Comparison of ENCODE assay signal across 3 cellular contexts in genomic region chr19:35314031-35314430, GRCh38.
TF ChIP-seq lines count a peak whose summit lies in the region.

No MANE protein-coding gene starts in this region.

TF ChIP-seq in A549, 52 proteins besides CTCF, POLR2A, EP300 and RAD21:
- peak; percentile 60 for TF ChIP-seq ZFP36 (IDR thresholded peaks at IDR 0.05; ENCODE audit: borderline replicate concordance, partially characterized antibody)
- TF ChIP-seq SMC3 (IDR thresholded peaks at IDR 0.05) = no peak
- peak; percentile 93 for TF ChIP-seq MAFK (IDR thresholded peaks at IDR 0.05; ENCODE audit: partially characterized antibody)

TF ChIP-seq in HCT116, 20 proteins besides CTCF, POLR2A, EP300 and RAD21:
- TF ChIP-seq TCF7L2 (IDR thresholded peaks at IDR 0.05; ENCODE audit: borderline replicate concordance, extremely low read depth, insufficient read depth, insufficient read length) (no peak), EGR1 (IDR thresholded peaks at IDR 0.05; ENCODE audit: low read depth) (no peak), POLR2AphosphoS5 (IDR thresholded peaks at IDR 0.05; ENCODE audit: low read depth, low read length) (no peak), JUND (IDR thresholded peaks at IDR 0.05) (no peak), YY1 (IDR thresholded peaks at IDR 0.05; ENCODE audit: extremely low read depth, insufficient replicate concordance, low read depth, low read length) (no peak), ZNF274 (IDR thresholded peaks at IDR 0.05; ENCODE audit: low read depth, low read length) (no peak), CEBPB (IDR thresholded peaks at IDR 0.05; ENCODE audit: low read depth) (no peak), ATF3 (IDR thresholded peaks at IDR 0.05) (no peak), SIN3A (IDR thresholded peaks at IDR 0.05; ENCODE audit: low read depth) (no peak), ZFX (IDR thresholded peaks at IDR 0.05) (no peak)

TF ChIP-seq in SK-N-SH treated with all-trans-retinoic acid at 6 μM for 48 hours, 23 proteins besides CTCF, POLR2A, EP300 and RAD21:
- no peak for TF ChIP-seq ISL1 (CRISPR knock-in tag; IDR thresholded peaks at IDR 0.05)
- TF ChIP-seq, protein P1, sequence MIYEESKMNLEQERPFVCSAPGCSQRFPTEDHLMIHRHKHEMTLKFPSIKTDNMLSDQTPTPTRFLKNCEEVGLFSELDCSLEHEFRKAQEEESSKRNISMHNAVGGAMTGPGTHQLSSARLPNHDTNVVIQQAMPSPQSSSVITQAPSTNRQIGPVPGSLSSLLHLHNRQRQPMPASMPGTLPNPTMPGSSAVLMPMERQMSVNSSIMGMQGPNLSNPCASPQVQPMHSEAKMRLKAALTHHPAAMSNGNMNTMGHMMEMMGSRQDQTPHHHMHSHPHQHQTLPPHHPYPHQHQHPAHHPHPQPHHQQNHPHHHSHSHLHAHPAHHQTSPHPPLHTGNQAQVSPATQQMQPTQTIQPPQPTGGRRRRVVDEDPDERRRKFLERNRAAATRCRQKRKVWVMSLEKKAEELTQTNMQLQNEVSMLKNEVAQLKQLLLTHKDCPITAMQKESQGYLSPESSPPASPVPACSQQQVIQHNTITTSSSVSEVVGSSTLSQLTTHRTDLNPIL (CRISPR knock-in tag; IDR thresholded peaks at IDR 0.05; ENCODE audit: low read depth) = no peak
- TF ChIP-seq SNAI2 (CRISPR knock-in tag; IDR thresholded peaks at IDR 0.05) = no peak
- no peak for TF ChIP-seq GLIS3 (CRISPR knock-in tag; IDR thresholded peaks at IDR 0.05)
- TF ChIP-seq ZNF565 (CRISPR knock-in tag; conservative IDR thresholded peaks at IDR 0.05; ENCODE audit: low read depth) = no peak
- no peak for TF ChIP-seq BACH2 (CRISPR knock-in tag; IDR thresholded peaks at IDR 0.05; ENCODE audit: borderline replicate concordance)
- TF ChIP-seq TOX (CRISPR knock-in tag; IDR thresholded peaks at IDR 0.05; ENCODE audit: borderline replicate concordance) = no peak
- TF ChIP-seq RARB (CRISPR knock-in tag; IDR thresholded peaks at IDR 0.05) = no peak
- TF ChIP-seq CSDC2 (CRISPR knock-in tag; IDR thresholded peaks at IDR 0.05) = no peak
